1 cellular context compared by ENCODE assay signal in the genomic region with DNA sequence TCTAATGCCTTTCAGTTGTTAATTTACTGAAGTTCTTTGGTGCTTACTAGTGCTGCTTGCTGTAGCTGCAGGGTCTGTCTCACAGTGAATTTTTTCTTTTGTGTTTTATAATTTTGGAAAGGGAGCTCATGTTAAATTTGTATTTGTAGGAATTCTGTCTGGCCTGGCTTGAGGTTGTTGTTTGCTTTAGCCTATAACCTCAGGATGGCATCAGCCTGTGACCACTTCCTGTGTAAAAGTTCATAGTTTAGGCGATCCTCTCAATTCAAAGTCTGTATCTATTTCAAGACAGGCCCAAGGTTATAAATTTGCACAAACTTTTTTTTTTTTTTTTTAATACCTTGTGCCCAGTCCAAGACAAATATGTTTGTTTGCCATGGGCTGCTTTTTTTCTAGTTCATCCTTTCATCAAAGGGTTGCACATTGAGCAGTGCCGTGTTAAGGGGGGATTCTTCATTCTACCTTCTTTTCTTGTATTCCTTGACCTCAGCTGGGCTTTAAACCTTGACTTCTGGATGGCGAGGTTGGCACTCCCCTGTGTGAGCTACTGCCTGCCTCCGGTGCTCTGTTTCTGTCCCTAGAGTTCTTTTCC.
TF ChIP-seq lines count a peak whose summit lies in the region.

No MANE protein-coding gene starts in this region.

TF ChIP-seq in K562, 482 proteins besides CTCF, POLR2A, EP300 and RAD21:
- TF ChIP-seq GABPA (tag; conservative IDR thresholded peaks at IDR 0.05; ENCODE audit: low read depth) = peak; percentile 6; the same call in 1 of the 2 replicates
- no peak for TF ChIP-seq HNRNPUL1 (IDR thresholded peaks at IDR 0.05; ENCODE audit: low read length)
- no peak for TF ChIP-seq NR2C2 (CRISPR knock-in tag; IDR thresholded peaks at IDR 0.05)
- TF ChIP-seq NR2C2 (tag; IDR thresholded peaks at IDR 0.05) = peak; percentile 62; the same call in 1 of the 2 replicates
TF ChIP-seq in K562: peak in this region for 2.
